In genomic region chr2:96265840-96266569, GRCh38 we compare ENCODE assay signal across 1 cellular context.
TF ChIP-seq lines count a peak whose summit lies in the region.

Gene CIAO1 (plus strand): TSS chr2:96266225. CDS start chr2:96266351, 126 bp downstream.
Gene TMEM127 (minus strand): TSS chr2:96265997. CDS start chr2:96265381, 616 bp downstream.

TF ChIP-seq in HepG2, 621 proteins besides CTCF, POLR2A, EP300 and RAD21 (continued from another document and continues in another):
- no peak for TF ChIP-seq NR2F6 (IDR thresholded peaks at IDR 0.05)
- no peak; the same call in 1 of the 2 replicates for TF ChIP-seq NR2F6 (CRISPR knock-in tag; IDR thresholded peaks at IDR 0.05)
- TF ChIP-seq DRAP1 (CRISPR knock-in tag; IDR thresholded peaks at IDR 0.05) = peak; percentile 72
- TF ChIP-seq ZNF564 (CRISPR knock-in tag; IDR thresholded peaks at IDR 0.05) = peak; percentile 77; the same call in 1 of the 2 replicates
- TF ChIP-seq ZNF850 (CRISPR knock-in tag; conservative IDR thresholded peaks at IDR 0.05) = 0 out of 2 replicates have a peak, but pooled peaks have one; percentile 19
- no peak for TF ChIP-seq MTF1 (CRISPR knock-in tag; IDR thresholded peaks at IDR 0.05)
- peak; percentile 54; the same call in 1 of the 2 replicates for TF ChIP-seq BCL6 (CRISPR knock-in tag; IDR thresholded peaks at IDR 0.05)
- TF ChIP-seq ARNT (IDR thresholded peaks at IDR 0.05) = no peak
- peak; percentile 86 for TF ChIP-seq ZNF883 (CRISPR knock-in tag; IDR thresholded peaks at IDR 0.05; ENCODE audit: not compliant biosample characterization)
- no peak for TF ChIP-seq MBD4 (IDR thresholded peaks at IDR 0.05; ENCODE audit: borderline replicate concordance, low read length)
- TF ChIP-seq ZFP36L1 (CRISPR knock-in tag; IDR thresholded peaks at IDR 0.05) = no peak
- TF ChIP-seq ZNF724P (CRISPR knock-in tag; IDR thresholded peaks at IDR 0.05; ENCODE audit: borderline replicate concordance) = peak; percentile 88; the same call in 1 of the 2 replicates
- peak; percentile 73 for TF ChIP-seq MEIS2 (CRISPR knock-in tag; IDR thresholded peaks at IDR 0.05)
- peak; percentile 97 for TF ChIP-seq SAP130 (CRISPR knock-in tag; IDR thresholded peaks at IDR 0.05; ENCODE audit: low read depth)
- no peak for TF ChIP-seq HNRNPH1 (optimal IDR thresholded peaks at IDR 0.05; ENCODE audit: low read depth, low read length)
- TF ChIP-seq ZNF788 (CRISPR knock-in tag; IDR thresholded peaks at IDR 0.05; ENCODE audit: borderline replicate concordance) = peak; percentile 91; the same call in 1 of the 2 replicates
- no peak for TF ChIP-seq PBX3 (CRISPR knock-in tag; IDR thresholded peaks at IDR 0.05; ENCODE audit: borderline replicate concordance)
- peak; percentile 70; the same call in 1 of the 2 replicates for TF ChIP-seq ZSCAN22 (CRISPR knock-in tag; IDR thresholded peaks at IDR 0.05)
- no peak for TF ChIP-seq SMYD3 (CRISPR knock-in tag; IDR thresholded peaks at IDR 0.05)
- TF ChIP-seq TCF7 (IDR thresholded peaks at IDR 0.05; ENCODE audit: low read depth) = no peak
- TF ChIP-seq ZNF282 (IDR thresholded peaks at IDR 0.05; ENCODE audit: partially characterized antibody) = no peak
- no peak for TF ChIP-seq CHD4 (IDR thresholded peaks at IDR 0.05; ENCODE audit: borderline replicate concordance, low read length)
- no peak for TF ChIP-seq ZFP37 (CRISPR knock-in tag; IDR thresholded peaks at IDR 0.05; ENCODE audit: borderline replicate concordance)
- no peak for TF ChIP-seq CENPX (CRISPR knock-in tag; IDR thresholded peaks at IDR 0.05)
- 0 out of 2 replicates have a peak, but pooled peaks have one; percentile 20 for TF ChIP-seq KDM6A (CRISPR knock-in tag; IDR thresholded peaks at IDR 0.05; ENCODE audit: low read depth)
- TF ChIP-seq TEF (CRISPR knock-in tag; IDR thresholded peaks at IDR 0.05) = no peak
- TF ChIP-seq HNF1B (CRISPR knock-in tag; IDR thresholded peaks at IDR 0.05) = peak; percentile 95
- no peak for TF ChIP-seq CC2D1A (CRISPR knock-in tag; IDR thresholded peaks at IDR 0.05)
- TF ChIP-seq RNF2 (conservative IDR thresholded peaks at IDR 0.05; ENCODE audit: low read depth) = peak; percentile 91
- peak; percentile 86 for TF ChIP-seq POLR2AphosphoS5 (IDR thresholded peaks at IDR 0.05; ENCODE audit: low read depth, low read length)
- no peak for TF ChIP-seq ZNF597 (CRISPR knock-in tag; IDR thresholded peaks at IDR 0.05)
- 0 out of 2 replicates have a peak, but pooled peaks have one; percentile 76 for TF ChIP-seq FIP1L1 (IDR thresholded peaks at IDR 0.05; ENCODE audit: borderline replicate concordance, insufficient read depth, low read depth, low read length)
- TF ChIP-seq ZNF616 (CRISPR knock-in tag; IDR thresholded peaks at IDR 0.05; ENCODE audit: low read depth) = no peak
- TF ChIP-seq ZNF687 (CRISPR knock-in tag; IDR thresholded peaks at IDR 0.05) = peak; percentile 96
- TF ChIP-seq ZNF317 (CRISPR knock-in tag; IDR thresholded peaks at IDR 0.05) = peak; percentile 67; the same call in 1 of the 2 replicates
- peak; percentile 93 for TF ChIP-seq ELF4 (CRISPR knock-in tag; IDR thresholded peaks at IDR 0.05; ENCODE audit: borderline replicate concordance)
- TF ChIP-seq MXD3 (CRISPR knock-in tag; IDR thresholded peaks at IDR 0.05) = peak; percentile 90
- peak; percentile 16 for TF ChIP-seq BCL3 (CRISPR knock-in tag; IDR thresholded peaks at IDR 0.05)
- no peak for TF ChIP-seq MLXIP (CRISPR knock-in tag; IDR thresholded peaks at IDR 0.05; ENCODE audit: borderline replicate concordance)
- TF ChIP-seq NBN (conservative IDR thresholded peaks at IDR 0.05) = no peak
- TF ChIP-seq ZNF235 (CRISPR knock-in tag; IDR thresholded peaks at IDR 0.05; ENCODE audit: borderline replicate concordance) = 0 out of 2 replicates have a peak, but pooled peaks have one; percentile 23
- peak; percentile 57 for TF ChIP-seq ZEB1 (IDR thresholded peaks at IDR 0.05; ENCODE audit: insufficient replicate concordance, low read depth)
- TF ChIP-seq CAMTA2 (CRISPR knock-in tag; IDR thresholded peaks at IDR 0.05; ENCODE audit: borderline replicate concordance) = no peak; the same call in none of the 2 replicates
- peak; percentile 35 for TF ChIP-seq STAG1 (CRISPR knock-in tag; IDR thresholded peaks at IDR 0.05)
- TF ChIP-seq NAIF1 (CRISPR knock-in tag; IDR thresholded peaks at IDR 0.05; ENCODE audit: borderline replicate concordance) = peak; percentile 93
- TF ChIP-seq PAXIP1 (CRISPR knock-in tag; conservative IDR thresholded peaks at IDR 0.05) = peak; percentile 76
- TF ChIP-seq ZNF329 (CRISPR knock-in tag; IDR thresholded peaks at IDR 0.05; ENCODE audit: low read depth) = peak; percentile 87
- TF ChIP-seq ZNF543 (CRISPR knock-in tag; IDR thresholded peaks at IDR 0.05) = peak; percentile 92
- TF ChIP-seq ZFP36 (IDR thresholded peaks at IDR 0.05; ENCODE audit: borderline replicate concordance, low read depth, low read length, partially characterized antibody) = no peak
